ENCODE assay signal across 1 cellular context in the genomic region with DNA sequence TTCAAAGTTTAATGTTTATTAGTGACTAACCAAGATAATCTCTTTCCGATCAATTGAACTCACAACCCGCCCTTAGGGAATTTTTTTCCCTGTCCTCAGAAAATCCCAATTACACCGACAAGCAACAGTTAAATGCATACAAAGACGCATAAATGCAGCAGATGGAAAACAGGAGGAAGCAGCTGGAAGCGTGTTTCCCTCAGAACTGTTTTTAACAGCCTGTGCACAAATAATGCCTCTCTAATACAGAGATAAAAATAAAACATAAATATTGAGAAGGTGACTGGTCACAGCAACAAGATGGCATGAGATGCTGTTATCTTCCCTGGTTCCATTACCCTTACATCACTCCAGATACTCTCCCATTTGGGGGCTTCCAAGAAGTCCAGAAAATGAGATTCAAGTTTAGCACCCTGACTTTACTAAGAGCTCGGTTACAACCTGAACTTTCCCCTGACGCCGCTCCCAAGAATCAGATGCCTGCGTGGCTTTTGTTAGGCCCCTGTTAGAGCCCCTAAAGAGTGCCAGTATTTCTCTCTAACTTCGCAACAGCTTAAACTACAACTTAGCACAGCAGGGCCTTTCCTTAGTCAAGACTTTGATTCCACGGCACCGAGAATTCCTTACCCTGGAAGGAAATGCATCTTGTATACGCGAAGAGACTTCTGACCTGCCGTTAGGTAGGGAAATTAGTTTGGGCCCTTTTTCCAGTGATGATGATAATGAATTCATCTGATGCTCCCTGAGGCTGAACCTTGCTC.
TF ChIP-seq lines count a peak whose summit lies in the region.

No MANE protein-coding gene starts in this region.

TF ChIP-seq in WTC11, 78 proteins besides CTCF, POLR2A, EP300 and RAD21 (continued from another document):
- TF ChIP-seq ZNF138 (CRISPR knock-in tag; conservative IDR thresholded peaks at IDR 0.05), result no peak
- no peak for TF ChIP-seq ZNF232 (CRISPR knock-in tag; IDR thresholded peaks at IDR 0.05)
